Comparison of ENCODE assay signal across 23 cellular contexts in the genomic region with DNA sequence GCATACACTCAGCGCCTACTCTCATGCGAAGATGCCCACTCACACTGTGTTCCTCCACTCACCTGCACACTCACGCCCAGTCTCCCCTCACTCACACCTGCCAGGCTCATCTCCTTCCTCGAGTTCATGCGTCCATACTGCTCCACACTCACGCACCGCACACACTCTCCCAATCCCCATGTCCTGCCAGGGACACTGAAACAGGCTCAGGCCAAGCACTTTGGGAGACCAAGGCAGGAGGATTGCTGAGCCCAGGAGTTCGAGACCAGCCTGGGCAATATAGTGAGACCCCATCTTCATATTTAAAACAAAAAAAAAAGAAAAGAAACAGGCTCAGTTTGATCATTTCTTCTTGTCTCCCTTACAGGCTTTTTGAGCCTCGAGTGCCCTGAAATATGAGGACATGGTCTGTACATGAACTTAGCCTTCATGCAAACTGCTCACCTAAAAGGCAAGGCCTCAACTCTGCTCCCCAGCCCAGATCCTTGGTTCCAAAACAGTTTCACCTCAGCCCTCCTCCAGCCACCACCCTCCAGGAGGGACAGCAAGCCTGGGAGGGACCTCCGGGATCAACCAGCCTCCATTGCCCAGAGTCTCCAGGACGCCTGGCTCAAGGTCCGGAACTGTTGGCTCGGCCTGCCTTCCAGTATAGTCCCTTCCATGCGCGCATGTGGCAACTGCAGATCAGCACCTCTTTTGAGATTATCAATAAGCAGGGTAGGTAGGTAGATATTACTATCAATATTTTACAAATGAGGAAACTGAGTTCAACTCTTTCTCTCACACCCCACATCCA.
"Had no signal": no experiment of that assay in that cellular context is flagged by ENCODE, and none has a peak within 500 bp of the region (broad histone marks: within the 10 kb centered on the region; RNA-seq: fewer than 3 reads in every experiment).

No MANE protein-coding gene starts in this region.

- ATAC-seq: activated naive CD4-positive, alpha-beta T cell treated with anti-CD3 and anti-CD28 coated beads, Interleukin-2, amount 50 U/mL, for 72 hours; activated T-helper 17 cell treated with anti-CD3 and anti-CD28 coated beads, Interleukin-2, amount 50 U/mL, for 72 hours; gastroesophageal sphincter; left cardiac atrium; sciatic nerve; stimulated activated naive B cell treated with anti-CD40 and anti-IgM and Interleukin-4, amounts not matched to agents 10 μg/mL and 1 μg/mL and 100 μg/mL, for 72 hours; upper lobe of right lung had no signal

- H3K4me3 Mint-ChIP-seq: activated T-helper 17 cell treated with anti-CD3 and anti-CD28 coated beads, Interleukin-2, amount 50 U/mL, for 72 hours; central memory CD8-positive, alpha-beta T cell; endodermal cell; memory B cell; nephron; stimulated activated naive B cell treated with anti-CD40 and anti-IgM and Interleukin-4, amounts not matched to agents 10 μg/mL and 1 μg/mL and 100 μg/mL, for 72 hours had no signal

- H3K9me3 ChIP-seq: colonic mucosa, gastroesophageal sphincter, thoracic aorta, upper lobe of right lung had no signal

- FAIRE-seq: islet of Langerhans, small intestine had no signal

- H3K27ac Mint-ChIP-seq: activated naive CD4-positive, alpha-beta T cell treated with anti-CD3 and anti-CD28 coated beads, Interleukin-2, amount 50 U/mL, for 72 hours; activated T-helper 17 cell treated with anti-CD3 and anti-CD28 coated beads, Interleukin-2, amount 50 U/mL, for 72 hours; endodermal cell; memory B cell; nephron; stimulated activated naive B cell treated with anti-CD40 and anti-IgM and Interleukin-4, amounts not matched to agents 10 μg/mL and 1 μg/mL and 100 μg/mL, for 72 hours had no signal

- H3K4me3 ChIP-seq: colonic mucosa, gastroesophageal sphincter, thoracic aorta, upper lobe of right lung had no signal

- H3K36me3 ChIP-seq: brain microvascular endothelial cell, colonic mucosa, gastroesophageal sphincter, thoracic aorta, upper lobe of right lung had no signal

- H3K9me3 Mint-ChIP-seq: activated naive CD4-positive, alpha-beta T cell treated with anti-CD3 and anti-CD28 coated beads, Interleukin-2, amount 50 U/mL, for 72 hours; activated T-helper 17 cell treated with anti-CD3 and anti-CD28 coated beads, Interleukin-2, amount 50 U/mL, for 72 hours; central memory CD8-positive, alpha-beta T cell; memory B cell; nephron; stimulated activated naive B cell treated with anti-CD40 and anti-IgM and Interleukin-4, amounts not matched to agents 10 μg/mL and 1 μg/mL and 100 μg/mL, for 72 hours had no signal

- H3K4me1 ChIP-seq: colonic mucosa, gastroesophageal sphincter had no signal

- DNase-seq: activated T-cell treated with anti-CD3 and anti-CD28 coated beads, Interleukin-2, amount 50 U/mL, for 1 hour; brain microvascular endothelial cell; colonic mucosa; endodermal cell; hypothalamus; left cardiac atrium; nucleus accumbens; small intestine; stimulated activated CD4-positive, alpha-beta T cell treated with anti-CD3 and anti-CD28 coated beads, Interleukin-15, amount 100 ng/mL, for 24 hours; stimulated activated naive B cell treated with anti-CD40 and anti-IgM and Interleukin-4, amounts not matched to agents 10 μg/mL and 1 μg/mL and 100 μg/mL, for 72 hours; SW 1271; T-helper 2 cell; upper lobe of right lung had no signal

- H3K36me3 Mint-ChIP-seq: activated naive CD4-positive, alpha-beta T cell treated with anti-CD3 and anti-CD28 coated beads, Interleukin-2, amount 50 U/mL, for 72 hours; memory B cell had no signal

- H3K27me3 Mint-ChIP-seq: central memory CD8-positive, alpha-beta T cell; memory B cell had no signal

- H3K27ac ChIP-seq: brain microvascular endothelial cell, colonic mucosa, gastroesophageal sphincter, thoracic aorta, upper lobe of right lung, VCaP had no signal

- H3K27me3 ChIP-seq: brain microvascular endothelial cell, colonic mucosa, upper lobe of right lung had no signal
